ENCODE assay signal across 9 cellular contexts in genomic region chr11:35420371-35420770, GRCh38. TPM values are rescaled to one million over a fixed set of nuclear protein-coding genes. Genes with fewer than 3 reads are reported as not detected.
DNase-seq lines count a peak whose midpoint lies in the region; ATAC-seq and TF ChIP-seq lines count a peak whose summit lies in the region.
"Had no signal": no experiment of that assay in that cellular context is flagged by ENCODE, and none has a peak within 500 bp of the region (broad histone marks: within the 10 kb centered on the region; RNA-seq: fewer than 3 reads in every experiment).

No MANE protein-coding gene starts in this region.

- H3K36me3 ChIP-seq in cardiac muscle cell = no peaks in the 10 kb centered on the region

- no peaks in the 10 kb centered on the region for H3K36me3 Mint-ChIP-seq in brain
- no peaks in the 10 kb centered on the region for H3K36me3 Mint-ChIP-seq in memory B cell
- H3K36me3 Mint-ChIP-seq in type B pancreatic cell = no peaks in the 10 kb centered on the region

- H3K27ac ChIP-seq in cardiac muscle cell = no peak overlapping the region

- TF ChIP-seq CTCF in cardiac muscle cell (IDR thresholded peaks at IDR 0.05; ENCODE audit: low read depth, low read length) (no peak), brain (conservative IDR thresholded peaks at IDR 0.05) (no peak), type B pancreatic cell (conservative IDR thresholded peaks at IDR 0.05) (no peak)

- peaks cover 8% of the 10 kb centered on the region for H3K4me1 ChIP-seq in cardiac muscle cell (ENCODE audit: low read depth)

- peak overlapping the region; percentile 84 to 98 (median 89) for H3K4me3 Mint-ChIP-seq in brain
- peak overlapping the region; percentile 66 for H3K4me3 Mint-ChIP-seq in memory B cell
- peak overlapping the region; percentile 85 for H3K4me3 Mint-ChIP-seq in type B pancreatic cell

- H3K27me3 Mint-ChIP-seq in brain (peaks cover 38% of the 10 kb centered on the region), memory B cell (peaks cover 23% of the 10 kb centered on the region), type B pancreatic cell (peaks cover 95% of the 10 kb centered on the region)

- H3K9me3 ChIP-seq in cardiac muscle cell (ENCODE audit: low read depth) = no peaks in the 10 kb centered on the region

- intact Hi-C loops in cardiac septum (cut with DNase I) = no loop called here

- ATAC-seq in memory B cell (ENCODE audit: low read depth) = no peak
- no peak for ATAC-seq in HG02981 (IDR thresholded peaks at IDR 0.05; ENCODE audit: unreplicated experiment)

- peak overlapping the region; percentile 50 for H3K4me3 ChIP-seq in cardiac muscle cell

- peaks cover 95% of the 10 kb centered on the region for H3K27me3 ChIP-seq in cardiac muscle cell

- H3K27ac Mint-ChIP-seq in brain = peak overlapping the region; percentile 36 to 99 (median 87)
- H3K27ac Mint-ChIP-seq in memory B cell = no peak overlapping the region
- no peak overlapping the region for H3K27ac Mint-ChIP-seq in type B pancreatic cell

- peak in 1 of 2 donors; percentile 10 for DNase-seq in cardiac muscle cell (ENCODE audit: low read depth in 1 of 2, low spot score in 1 of 2)
- DNase-seq in cardiac septum (ENCODE audit: low spot score) = no peak
- no peak for DNase-seq in memory B cell (ENCODE audit: low spot score in 2 of 2)
- no peak for DNase-seq in type B pancreatic cell (ENCODE audit: extremely low spot score, unreplicated experiment)
- no peak for DNase-seq in NCI-H2107 (lab: John Stamatoyannopoulos, UW)
- no peak for DNase-seq in stimulated activated naive CD4-positive, alpha-beta T cell treated with Interleukin-2 at 50 U/mL for 16 hours (lab: John Stamatoyannopoulos, UW)
- DNase-seq: Karpas-422 had no signal

- peaks cover 59% of the 10 kb centered on the region for H3K4me1 Mint-ChIP-seq in brain
- H3K4me1 Mint-ChIP-seq in memory B cell = peaks cover 16% of the 10 kb centered on the region
- H3K4me1 Mint-ChIP-seq in type B pancreatic cell (ENCODE audit: unreplicated experiment) = peaks cover 5% of the 10 kb centered on the region

- no peaks in the 10 kb centered on the region for H3K9me3 Mint-ChIP-seq in brain
- H3K9me3 Mint-ChIP-seq in memory B cell = no peaks in the 10 kb centered on the region
- no peaks in the 10 kb centered on the region for H3K9me3 Mint-ChIP-seq in type B pancreatic cell

RNA-seq across cellular contexts. Expression of gene SLC1A2, which starts 1.0 kb away (rescaled TPM):
- 0.92 and 1.3 TPM in 2 replicates for total RNA-seq in cardiac muscle cell
- 0.76 and 1.4 TPM in 2 replicates for polyA plus RNA-seq in cardiac muscle cell
- total RNA-seq in cardiac septum = 8.8 TPM
- polyA plus RNA-seq in brain (ENCODE audit: insufficient read depth, low read depth, low replicate concordance) = 108 TPM
- total RNA-seq in type B pancreatic cell (ENCODE audit: low replicate concordance) = 1.9 and 7.4 TPM in 2 replicates

Comparison
In these comparisons a context has a peak if more than half of its experiments do, and no peak if none do; other contexts are left out.
1. H3K27ac Mint-ChIP-seq: peak in brain (5 of 5); none in memory B cell (single experiment) and type B pancreatic cell (single experiment).
2. Peak in every context shown above with its lines, with median percentiles within 50 percentile points of each other: H3K4me3 Mint-ChIP-seq.